ENCODE assay signal across 29 cellular contexts in the genomic region with DNA sequence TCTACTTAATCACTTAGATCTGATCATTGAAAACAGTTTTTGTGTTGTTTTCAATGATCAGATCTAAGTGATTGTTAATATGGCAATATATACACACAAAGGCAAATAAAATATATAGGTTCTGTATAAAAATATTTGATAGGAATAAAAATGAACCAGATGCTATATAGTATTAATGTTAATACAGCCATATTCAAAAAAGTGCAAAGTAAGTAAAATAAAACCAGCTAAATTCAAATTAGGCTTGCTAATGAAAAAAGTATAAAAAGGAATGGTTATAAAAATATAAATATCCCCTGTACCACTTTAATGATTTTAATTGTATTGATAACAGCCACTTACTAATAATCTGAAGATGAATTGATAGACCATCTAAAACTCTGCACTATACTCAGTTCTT.
"Had no signal": no experiment of that assay in that cellular context is flagged by ENCODE, and none has a peak within 500 bp of the region (broad histone marks: within the 10 kb centered on the region; RNA-seq: fewer than 3 reads in every experiment).

No MANE protein-coding gene starts in this region.

- H3K4me3 Mint-ChIP-seq: naive thymus-derived CD4-positive, alpha-beta T cell; natural killer cell; nephron; neural progenitor cell; stimulated activated effector memory CD8-positive, alpha-beta T cell treated with anti-CD3 and anti-CD28 coated beads, Interleukin-12 subunit alpha, Interleukin-12 subunit beta, amount 100 ng/mL, for 72 hours; stimulated activated naive B cell treated with anti-CD40 and anti-IgM and Interleukin-4, amounts not matched to agents 10 μg/mL and 1 μg/mL and 100 μg/mL, for 72 hours; stimulated activated naive CD8-positive, alpha-beta T cell treated with anti-CD3 and anti-CD28 coated beads, Interleukin-15, Interleukin-2, amounts not matched to agents 100 ng/mL and 50 ng/mL, for 24 hours had no signal

- H3K9me3 Mint-ChIP-seq: naive thymus-derived CD4-positive, alpha-beta T cell; natural killer cell; neural progenitor cell; stimulated activated effector memory CD8-positive, alpha-beta T cell treated with anti-CD3 and anti-CD28 coated beads, Interleukin-12 subunit alpha, Interleukin-12 subunit beta, amount 100 ng/mL, for 72 hours; stimulated activated naive B cell treated with anti-CD40 and anti-IgM and Interleukin-4, amounts not matched to agents 10 μg/mL and 1 μg/mL and 100 μg/mL, for 72 hours; stimulated activated naive CD8-positive, alpha-beta T cell treated with anti-CD3 and anti-CD28 coated beads, Interleukin-15, Interleukin-2, amounts not matched to agents 100 ng/mL and 50 ng/mL, for 24 hours had no signal

- ATAC-seq: naive thymus-derived CD4-positive, alpha-beta T cell; natural killer cell; psoas muscle; right cardiac atrium; sciatic nerve; stimulated activated effector memory CD8-positive, alpha-beta T cell treated with anti-CD3 and anti-CD28 coated beads, Interleukin-12 subunit alpha, Interleukin-12 subunit beta, amount 100 ng/mL, for 72 hours; stimulated activated naive B cell treated with anti-CD40 and anti-IgM and Interleukin-4, amounts not matched to agents 10 μg/mL and 1 μg/mL and 100 μg/mL, for 72 hours had no signal

- H3K4me3 ChIP-seq: neural progenitor cell, ovary, psoas muscle, skin epidermis, stomach, thoracic aorta, thyroid gland, tibial nerve, upper lobe of left lung, vagina had no signal

- H3K4me1 Mint-ChIP-seq: nephron; neural progenitor cell; stimulated activated naive B cell treated with anti-CD40 and anti-IgM and Interleukin-4, amounts not matched to agents 10 μg/mL and 1 μg/mL and 100 μg/mL, for 72 hours had no signal

- H3K36me3 ChIP-seq: ovary had no signal

- H3K9me3 ChIP-seq: ovary, psoas muscle, stomach, thoracic aorta, thyroid gland, tibial nerve, upper lobe of left lung, vagina had no signal

- FAIRE-seq: urothelium cell line had no signal

- H3K9ac ChIP-seq: neural progenitor cell, parathyroid adenoma had no signal

- H3K4me1 ChIP-seq: neural progenitor cell, parathyroid adenoma, thyroid gland had no signal

- DNase-seq: naive thymus-derived CD4-positive, alpha-beta T cell; natural killer cell; occipital lobe; ovary; posterior cingulate gyrus; psoas muscle; right cardiac atrium; stimulated activated CD4-positive, alpha-beta T cell treated with anti-CD3 and anti-CD28 coated beads, Interleukin-15, amount 100 ng/mL, for 24 hours; stimulated activated CD4-positive, alpha-beta T cell treated with anti-CD3 and anti-CD28 coated beads, Interleukin-2, amount 100 ng/mL, for 24 hours; stimulated activated CD4-positive, alpha-beta T cell treated with anti-CD3 and anti-CD28 coated beads, Interleukin-2, amount 100 ng/mL, for 48 hours; stimulated activated CD4-positive, alpha-beta T cell treated with anti-CD3 and anti-CD28 coated beads, Interleukin-4, amount 100 ng/mL, for 24 hours; stimulated activated naive B cell treated with anti-CD40 and anti-IgM and Interleukin-4, amounts not matched to agents 10 μg/mL and 1 μg/mL and 100 μg/mL, for 72 hours; stimulated activated naive CD4-positive, alpha-beta T cell treated with Interleukin-2 at 50 U/mL for 16 hours; stomach; thyroid gland; trophoblast cell; upper lobe of left lung had no signal

- H3K79me2 ChIP-seq: parathyroid adenoma had no signal

- H3K36me3 Mint-ChIP-seq: natural killer cell had no signal

- H3K27me3 Mint-ChIP-seq: naive thymus-derived CD4-positive, alpha-beta T cell; progenitor cell of endocrine pancreas; stimulated activated naive B cell treated with anti-CD40 and anti-IgM and Interleukin-4, amounts not matched to agents 10 μg/mL and 1 μg/mL and 100 μg/mL, for 72 hours; stimulated activated naive CD8-positive, alpha-beta T cell treated with anti-CD3 and anti-CD28 coated beads, Interleukin-15, Interleukin-2, amounts not matched to agents 100 ng/mL and 50 ng/mL, for 24 hours had no signal

- H3K27me3 ChIP-seq: neural progenitor cell, ovary, stomach, thyroid gland, tibial nerve, upper lobe of left lung, vagina had no signal

- H2AFZ ChIP-seq: neural progenitor cell, parathyroid adenoma had no signal

- H3K4me2 ChIP-seq: neural progenitor cell had no signal

- H3K27ac Mint-ChIP-seq: natural killer cell; nephron; neural progenitor cell; progenitor cell of endocrine pancreas; stimulated activated effector memory CD8-positive, alpha-beta T cell treated with anti-CD3 and anti-CD28 coated beads, Interleukin-12 subunit alpha, Interleukin-12 subunit beta, amount 100 ng/mL, for 72 hours; stimulated activated naive B cell treated with anti-CD40 and anti-IgM and Interleukin-4, amounts not matched to agents 10 μg/mL and 1 μg/mL and 100 μg/mL, for 72 hours; stimulated activated naive CD8-positive, alpha-beta T cell treated with anti-CD3 and anti-CD28 coated beads, Interleukin-15, Interleukin-2, amounts not matched to agents 100 ng/mL and 50 ng/mL, for 24 hours had no signal

- H3K27ac ChIP-seq: neural progenitor cell, ovary, parathyroid adenoma, psoas muscle, skin epidermis, stomach, thoracic aorta, thyroid gland, tibial nerve, upper lobe of left lung, vagina had no signal
